In the genomic region with DNA sequence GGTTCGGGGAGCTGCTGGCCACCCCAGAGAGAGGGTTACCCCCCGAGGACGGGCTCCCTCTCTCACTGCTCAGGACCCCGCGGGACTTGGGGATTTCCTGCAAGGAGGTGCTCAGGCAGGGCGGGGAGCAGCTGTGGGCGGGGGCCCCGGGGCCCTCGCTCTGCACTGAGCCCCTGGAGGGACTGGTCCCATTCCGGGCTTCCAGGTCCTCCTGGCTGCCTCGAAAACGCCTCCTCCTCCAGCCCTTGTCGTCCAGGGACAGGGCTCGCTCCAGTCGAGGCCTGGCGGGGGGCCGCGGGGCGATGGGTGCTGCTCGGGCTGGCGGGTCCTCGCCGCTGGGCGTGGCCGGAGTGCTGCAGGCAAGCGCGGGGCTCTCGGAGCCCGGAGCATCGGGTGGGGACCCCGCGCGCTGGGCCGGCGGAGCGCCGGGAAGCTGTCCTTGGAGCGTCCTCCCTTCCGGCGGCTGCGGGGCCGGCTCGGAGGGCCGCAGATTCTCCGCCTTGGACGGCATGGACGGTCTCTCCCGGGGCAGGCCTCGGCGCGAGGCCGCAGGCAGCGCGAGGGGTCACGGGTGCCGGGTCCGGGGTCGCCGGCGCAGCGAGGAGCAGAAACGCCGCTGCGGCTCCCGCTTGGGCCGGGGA, we compare ENCODE assay signal across 1 cellular context.
TF ChIP-seq lines count a peak whose summit lies in the region.

No MANE protein-coding gene starts in this region.

TF ChIP-seq in GM12878, 131 proteins besides CTCF, POLR2A, EP300 and RAD21:
- TF ChIP-seq PAX5 (IDR thresholded peaks at IDR 0.05; ENCODE audit: borderline replicate concordance, low read depth, low read length) (peak; percentile 16; the same call in 1 of the 2 replicates), RFX5 (IDR thresholded peaks at IDR 0.05; ENCODE audit: low read depth, low read length) (no peak), TBL1XR1 (IDR thresholded peaks at IDR 0.05; ENCODE audit: low read depth, low read length) (no peak), RUNX3 (IDR thresholded peaks at IDR 0.05; ENCODE audit: low read length) (0 out of 2 replicates have a peak, but pooled peaks have one; percentile 7), CREM (IDR thresholded peaks at IDR 0.05; ENCODE audit: low read depth) (0 out of 2 replicates have a peak, but pooled peaks have one; percentile 3), MEF2B (IDR thresholded peaks at IDR 0.05; ENCODE audit: partially characterized antibody, poor library complexity, severe bottlenecking) (peak; percentile 19), ZNF384 (IDR thresholded peaks at IDR 0.05; ENCODE audit: borderline replicate concordance, low read depth, low read length) (no peak), HDAC6 (IDR thresholded peaks at IDR 0.05; ENCODE audit: unreplicated experiment) (peak; percentile 51), NR2C1 (IDR thresholded peaks at IDR 0.05) (peak; percentile 30; the same call in 1 of the 2 replicates)
- TF ChIP-seq, protein P1, sequence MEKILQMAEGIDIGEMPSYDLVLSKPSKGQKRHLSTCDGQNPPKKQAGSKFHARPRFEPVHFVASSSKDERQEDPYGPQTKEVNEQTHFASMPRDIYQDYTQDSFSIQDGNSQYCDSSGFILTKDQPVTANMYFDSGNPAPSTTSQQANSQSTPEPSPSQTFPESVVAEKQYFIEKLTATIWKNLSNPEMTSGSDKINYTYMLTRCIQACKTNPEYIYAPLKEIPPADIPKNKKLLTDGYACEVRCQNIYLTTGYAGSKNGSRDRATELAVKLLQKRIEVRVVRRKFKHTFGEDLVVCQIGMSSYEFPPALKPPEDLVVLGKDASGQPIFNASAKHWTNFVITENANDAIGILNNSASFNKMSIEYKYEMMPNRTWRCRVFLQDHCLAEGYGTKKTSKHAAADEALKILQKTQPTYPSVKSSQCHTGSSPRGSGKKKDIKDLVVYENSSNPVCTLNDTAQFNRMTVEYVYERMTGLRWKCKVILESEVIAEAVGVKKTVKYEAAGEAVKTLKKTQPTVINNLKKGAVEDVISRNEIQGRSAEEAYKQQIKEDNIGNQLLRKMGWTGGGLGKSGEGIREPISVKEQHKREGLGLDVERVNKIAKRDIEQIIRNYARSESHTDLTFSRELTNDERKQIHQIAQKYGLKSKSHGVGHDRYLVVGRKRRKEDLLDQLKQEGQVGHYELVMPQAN (conservative IDR thresholded peaks at IDR 0.05), result peak; percentile 79; the same call in 1 of the 2 replicates
